24 cellular contexts compared by ENCODE assay signal in genomic region chr11:117713676-117714075, GRCh38.
A peak's percentile ranks its signal among the peaks of the same experiment; 100 is the strongest.
DNase-seq lines count a peak whose midpoint lies in the region; ATAC-seq and TF ChIP-seq lines count a peak whose summit lies in the region.
"Had no signal": no experiment of that assay in that cellular context is flagged by ENCODE, and none has a peak within 500 bp of the region (broad histone marks: within the 10 kb centered on the region; RNA-seq: fewer than 3 reads in every experiment).

No MANE protein-coding gene starts in this region.

- peaks cover 13% of the 10 kb centered on the region for H3K27me3 ChIP-seq in WERI-Rb-1 (ENCODE audit: insufficient read depth, low read depth, severe bottlenecking)
- H3K27me3 ChIP-seq: Peyer's patch had no signal

- H3K27ac Mint-ChIP-seq in stimulated activated memory B cell treated with anti-CD40 and anti-IgM and Interleukin-4, amounts not matched to agents 10 μg/mL and 1 μg/mL and 100 μg/mL, for 72 hours: no peak overlapping the region
- H3K27ac Mint-ChIP-seq: activated naive CD4-positive, alpha-beta T cell treated with anti-CD3 and anti-CD28 coated beads for 36 hours; activated T-cell treated with anti-CD3 and anti-CD28 coated beads, Interleukin-2, amount 50 U/mL, for 72 hours; CD4-positive, alpha-beta memory T cell had no signal

- H3K4me3 ChIP-seq in WERI-Rb-1 (ENCODE audit: low read depth, low read length): no peak overlapping the region
- H3K4me3 ChIP-seq: K562, Peyer's patch, SJCRH30 had no signal

- no peaks in the 10 kb centered on the region for H3K36me3 Mint-ChIP-seq in stimulated activated memory B cell treated with anti-CD40 and anti-IgM and Interleukin-4, amounts not matched to agents 10 μg/mL and 1 μg/mL and 100 μg/mL, for 72 hours
- H3K36me3 Mint-ChIP-seq: CD4-positive, alpha-beta memory T cell had no signal

- no peak overlapping the region for H3K4me3 Mint-ChIP-seq in stimulated activated memory B cell treated with anti-CD40 and anti-IgM and Interleukin-4, amounts not matched to agents 10 μg/mL and 1 μg/mL and 100 μg/mL, for 72 hours
- H3K4me3 Mint-ChIP-seq: activated naive CD4-positive, alpha-beta T cell treated with anti-CD3 and anti-CD28 coated beads for 36 hours; activated T-cell treated with anti-CD3 and anti-CD28 coated beads, Interleukin-2, amount 50 U/mL, for 72 hours; CD4-positive, alpha-beta memory T cell had no signal

- H3K4me1 Mint-ChIP-seq in stimulated activated memory B cell treated with anti-CD40 and anti-IgM and Interleukin-4, amounts not matched to agents 10 μg/mL and 1 μg/mL and 100 μg/mL, for 72 hours: peaks cover 6% of the 10 kb centered on the region
- H3K4me1 Mint-ChIP-seq: CD4-positive, alpha-beta memory T cell had no signal

- peaks cover 80% of the 10 kb centered on the region for H3K27me3 Mint-ChIP-seq in stimulated activated memory B cell treated with anti-CD40 and anti-IgM and Interleukin-4, amounts not matched to agents 10 μg/mL and 1 μg/mL and 100 μg/mL, for 72 hours

- no peak overlapping the region; the same call in 1 of the 2 replicates for H3K27ac ChIP-seq in WERI-Rb-1
- H3K27ac ChIP-seq: brain microvascular endothelial cell, epithelial cell of prostate, Peyer's patch, SJCRH30 had no signal

- DNase-seq in NCI-H2029 (lab: John Stamatoyannopoulos, UW) (peak; percentile 22), NCI-H2029 treated with DMSO at 0.1 percent for 48 hours (lab: John Stamatoyannopoulos, UW) (no peak), NCI-H1417 (lab: John Stamatoyannopoulos, UW) (peak; percentile 26 to 97 (median 77)), WERI-Rb-1 (peak; percentile 54), AML-193 (lab: John Stamatoyannopoulos, UW) (no peak)
- DNase-seq: activated CD4-positive, alpha-beta T cell treated with anti-CD3 and anti-CD28 coated beads, Interleukin-2, amount 50 U/mL, for 4 hours; activated CD4-positive, CD25-positive, alpha-beta regulatory T cell; activated naive CD4-positive, alpha-beta T cell treated with anti-CD3 and anti-CD28 coated beads for 36 hours; activated T-cell treated with anti-CD3 and anti-CD28 coated beads, Interleukin-2, amount 50 U/mL, for 72 hours; brain microvascular endothelial cell; CD4-positive, alpha-beta memory T cell; effector CD4-positive, alpha-beta T cell; GF-D8; NCI-H187 treated with DMSO at 0.1 percent for 48 hours; NCI-H345; Peyer's patch; SJCRH30; stimulated activated naive CD8-positive, alpha-beta T cell treated with anti-CD3 and anti-CD28 coated beads, Interleukin-15, Interleukin-2, amounts not matched to agents 100 U/mL and 50 U/mL, for 24 hours had no signal

- no peaks in the 10 kb centered on the region for H3K36me3 ChIP-seq in WERI-Rb-1
- H3K36me3 ChIP-seq: brain microvascular endothelial cell, Peyer's patch, SJCRH30 had no signal

- no peak for TF ChIP-seq CTCF in WERI-Rb-1 (IDR thresholded peaks at IDR 0.05; ENCODE audit: low read depth, low read length)

- H3K9me3 Mint-ChIP-seq in stimulated activated memory B cell treated with anti-CD40 and anti-IgM and Interleukin-4, amounts not matched to agents 10 μg/mL and 1 μg/mL and 100 μg/mL, for 72 hours: no peaks in the 10 kb centered on the region
- H3K9me3 Mint-ChIP-seq: activated naive CD4-positive, alpha-beta T cell treated with anti-CD3 and anti-CD28 coated beads for 36 hours; activated T-cell treated with anti-CD3 and anti-CD28 coated beads, Interleukin-2, amount 50 U/mL, for 72 hours had no signal

- ATAC-seq in stimulated activated memory B cell treated with anti-CD40 and anti-IgM and Interleukin-4, amounts not matched to agents 10 μg/mL and 1 μg/mL and 100 μg/mL, for 72 hours: peak; percentile 21
- no peak for ATAC-seq in HG03442 (IDR thresholded peaks at IDR 0.05; ENCODE audit: unreplicated experiment)
- no peak for ATAC-seq in GM18873 (IDR thresholded peaks at IDR 0.05; ENCODE audit: low FRiP score, unreplicated experiment)
- ATAC-seq: activated T-cell treated with anti-CD3 and anti-CD28 coated beads, Interleukin-2, amount 50 U/mL, for 72 hours; HCT116; K562; stimulated activated naive CD8-positive, alpha-beta T cell treated with anti-CD3 and anti-CD28 coated beads, Interleukin-15, Interleukin-2, amounts not matched to agents 100 U/mL and 50 U/mL, for 24 hours had no signal

- H3K9me3 ChIP-seq in WERI-Rb-1 (ENCODE audit: severe bottlenecking): no peaks in the 10 kb centered on the region
- H3K9me3 ChIP-seq: Peyer's patch, SJCRH30 had no signal

Comparison
In these comparisons a context has a peak if more than half of its experiments do, and no peak if none do; other contexts are left out.
1. DNase-seq: peak in NCI-H2029 (single experiment), NCI-H1417 (3 of 3) and WERI-Rb-1 (single experiment); none in NCI-H2029 treated with DMSO at 0.1 percent for 48 hours (single experiment) and AML-193 (0 of 2).